Comparison of ENCODE assay signal across 8 cellular contexts in the genomic region with DNA sequence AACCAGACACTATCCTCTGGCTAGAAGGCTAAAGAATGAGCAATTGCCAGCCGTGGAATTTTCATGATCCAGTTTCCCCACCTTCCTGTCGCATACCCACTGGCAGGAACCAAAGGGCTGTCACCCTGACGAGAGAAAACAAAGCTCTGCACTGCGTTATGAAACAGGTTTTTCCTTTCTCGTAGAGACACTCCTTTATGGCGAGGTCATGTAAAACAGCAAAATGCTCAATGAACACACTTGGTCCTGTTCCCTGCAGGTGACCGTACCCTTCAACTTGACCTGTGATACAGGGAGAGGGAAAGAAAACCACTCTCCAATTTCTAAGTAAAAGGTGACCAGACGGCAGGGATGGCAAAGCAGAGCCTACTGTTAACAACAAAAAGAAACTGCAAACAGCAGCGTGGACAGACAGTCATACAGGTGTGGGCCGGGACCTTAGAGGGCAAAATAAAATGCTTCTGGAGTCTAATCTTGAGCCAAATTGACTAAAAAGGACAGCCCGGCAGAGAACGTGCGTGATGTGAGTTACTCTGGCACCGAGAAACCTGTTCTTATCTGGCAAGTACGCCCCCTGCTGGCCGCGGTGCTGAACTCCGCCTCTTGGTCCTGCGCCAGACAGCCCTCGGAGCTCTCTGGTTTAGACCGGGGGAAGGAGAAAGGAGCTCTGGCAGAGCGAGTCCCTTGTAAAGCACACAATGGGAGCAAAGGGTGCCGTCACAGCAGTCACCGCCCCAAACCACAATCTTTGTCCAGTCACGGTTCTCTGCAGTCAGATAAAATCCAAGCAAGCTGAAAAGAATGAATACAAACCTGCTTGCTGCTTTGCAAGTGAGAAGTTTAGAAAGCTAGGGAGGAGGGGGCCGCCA.
DNase-seq lines count a peak whose midpoint lies in the region; TF ChIP-seq lines count a peak whose summit lies in the region.

No MANE protein-coding gene starts in this region.

- peak overlapping the region; percentile 15 for H2AFZ ChIP-seq in neuronal stem cell (ENCODE audit: low read length)

- H3K27me3 ChIP-seq in H7 (ENCODE audit: control insufficient read depth, insufficient read depth, low read length) (no peaks in the 10 kb centered on the region), neuronal stem cell (ENCODE audit: control insufficient read depth in 3 of 3, insufficient read depth in 3 of 3, low read depth in 1 of 3, low read length in 3 of 3) (no peaks in the 10 kb centered on the region)

- H2AK5ac ChIP-seq in neuronal stem cell (ENCODE audit: low read depth, low read length) = no peak overlapping the region

- peaks cover 44 to 65% of the 10 kb centered on the region in 2 donors for H3K4me1 ChIP-seq in neuronal stem cell (ENCODE audit: control insufficient read depth in 2 of 2, insufficient read depth in 1 of 2, low read depth in 1 of 2, low read length in 2 of 2)

- no peak overlapping the region for H2BK15ac ChIP-seq in neuronal stem cell (ENCODE audit: low read length)

- no peak overlapping the region for H2BK5ac ChIP-seq in neuronal stem cell (ENCODE audit: low read length)

- CTCF ChIA-PET in RWPE1 (lab: Yijun Ruan, JAX) = interaction anchor here (0.6 to 1.7 kb wide), 29 partner anchors 14 to 725 kb away, joined by 3 to 9 read pairs (median 4); no protein-coding TSS in a partner anchor

- H2BK120ac ChIP-seq in neuronal stem cell (ENCODE audit: low read depth, low read length) = no peak overlapping the region

- H3K27ac ChIP-seq in RWPE1 = peak overlapping the region; percentile 84
- no peak overlapping the region for H3K27ac ChIP-seq in neuronal stem cell (replicated peaks; ENCODE audit: low read length)

- no peak overlapping the region for H3K4me3 ChIP-seq in H7 (ENCODE audit: insufficient read depth, low read depth, low read length)
- H3K4me3 ChIP-seq in LNCaP clone FGC (ENCODE audit: low read depth, low read length) = peak overlapping the region; percentile 53
- peak overlapping the region in 1 of 2 donors; percentile 30 for H3K4me3 ChIP-seq in neuronal stem cell (ENCODE audit: low read length in 2 of 2)

- H3K9ac ChIP-seq in neuronal stem cell (ENCODE audit: low read depth, low read length, poor library complexity) = no peak overlapping the region

- H3K4ac ChIP-seq in neuronal stem cell (ENCODE audit: low read length) = no peak overlapping the region

- POLR2A ChIA-PET in RWPE1 (lab: Yijun Ruan, JAX; ENCODE audit: low non-redundant PET) = interaction anchor here (0.8 kb wide), 1 partner anchor 15 kb away, joined by 3 read pairs; no protein-coding TSS in a partner anchor

- TF ChIP-seq CTCF in LNCaP clone FGC (IDR thresholded peaks at IDR 0.05; ENCODE audit: control insufficient read depth, extremely low read depth, insufficient read depth) (peak; percentile 81), RWPE1 (conservative IDR thresholded peaks at IDR 0.05; ENCODE audit: low read depth) (peak; percentile 97)

- H3K14ac ChIP-seq in neuronal stem cell (ENCODE audit: low read length) = no peak overlapping the region

- no peaks in the 10 kb centered on the region for H3K9me3 ChIP-seq in neuronal stem cell (replicated peaks in 1 of 2; ENCODE audit: control insufficient read depth in 2 of 2, insufficient read depth in 1 of 2, low read depth in 1 of 2, low read length in 2 of 2)

- H2BK12ac ChIP-seq in neuronal stem cell (ENCODE audit: low read length) = no peak overlapping the region

- H3K36me3 ChIP-seq in H7 (replicated peaks; ENCODE audit: control insufficient read depth, insufficient read depth, low read length) = no peaks in the 10 kb centered on the region
- H3K36me3 ChIP-seq in neuronal stem cell (replicated peaks in 1 of 2; ENCODE audit: control insufficient read depth in 2 of 2, insufficient read depth in 2 of 2, low read length in 2 of 2) = no peaks in the 10 kb centered on the region

- DNase-seq in ELR (ENCODE audit: low read depth) (peak; percentile 91), H7 (peak; percentile 44), LNCaP clone FGC (ENCODE audit: low read depth) (peak; percentile 95), RWPE1 (ENCODE audit: low spot score) (peak; percentile 97), activated gamma-delta T cell (lab: John Stamatoyannopoulos, UW) (peak; percentile 60), foreskin melanocyte (peak; percentile 82), neuronal stem cell (ENCODE audit: low spot score) (peak; percentile 95), stromal cell of bone marrow (ENCODE audit: low read depth) (peak; percentile 82)

- no peak overlapping the region for H3K18ac ChIP-seq in neuronal stem cell (ENCODE audit: low read length)

- peak overlapping the region; percentile 54 for H3K4me2 ChIP-seq in neuronal stem cell (ENCODE audit: insufficient read depth, low read length, poor library complexity, severe bottlenecking)

- no peaks in the 10 kb centered on the region for H3K79me1 ChIP-seq in neuronal stem cell (ENCODE audit: low read depth, low read length)

- H4K8ac ChIP-seq in neuronal stem cell (ENCODE audit: low read depth, low read length) = no peak overlapping the region

- H3K23ac ChIP-seq in neuronal stem cell (ENCODE audit: low read depth, low read length, poor library complexity) = no peak overlapping the region

- H4K91ac ChIP-seq in neuronal stem cell (ENCODE audit: low read depth, low read length, poor library complexity) = no peak overlapping the region

- WGBS in neuronal stem cell (ENCODE audit: extremely low coverage in 2 of 2, insufficient read length in 2 of 2, insufficient replicate concordance in 1 of 2), 2 donors = no CpG with 5 or more reads among the region's 26 CpGs

Comparison
In these comparisons a context has a peak if more than half of its experiments do, and no peak if none do; other contexts are left out.
1. DNase-seq: peak in every context shown above with its lines; median percentile 97 in RWPE1; 95 in LNCaP clone FGC; 95 in neuronal stem cell; 91 in ELR; 82 in foreskin melanocyte; 82 in stromal cell of bone marrow; 60 in activated gamma-delta T cell; 44 in H7.